In the genomic region with DNA sequence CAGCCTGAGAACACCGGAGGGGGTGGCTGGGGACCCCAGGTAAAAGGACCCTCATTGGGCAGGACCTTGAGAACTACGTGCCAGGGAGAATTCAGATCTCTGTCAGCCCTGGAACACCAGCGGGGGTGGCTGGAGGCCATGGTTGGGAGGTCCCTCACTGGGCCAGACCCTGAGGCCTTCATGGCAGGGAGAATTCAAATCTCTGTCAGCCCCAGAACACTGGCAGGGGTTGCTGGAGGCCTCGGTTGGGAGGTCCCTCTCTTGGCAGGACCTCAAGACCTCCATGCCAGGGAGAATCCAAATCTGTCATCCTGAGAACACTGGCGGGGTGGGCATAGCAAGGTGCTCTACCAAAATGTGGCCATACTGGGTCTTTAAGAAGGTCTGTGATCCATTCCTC, we compare ENCODE assay signal across 8 cellular contexts.
DNase-seq lines count a peak whose midpoint lies in the region; ATAC-seq and TF ChIP-seq lines count a peak whose summit lies in the region.
"Not testable (repeated sequence)": the region's sequence is repeated elsewhere in the genome, so short reads cannot be mapped to it uniquely, and the experiment has no call there.

No MANE protein-coding gene starts in this region.

- H3K27me3 Mint-ChIP-seq in activated CD8-positive, alpha-beta T cell treated with anti-CD3 and anti-CD28 coated beads, Interleukin-2, amount 10 ng/mL, durations not matched to agents 7 days and 5 days (ENCODE audit: low read depth); activated naive CD8-positive, alpha-beta T cell treated with anti-CD3 and anti-CD28 coated beads for 36 hours; natural killer cell treated with Interleukin-12 subunit alpha and Interleukin-12 subunit beta and Interleukin-15 and Interleukin-18, amount 100 ng/mL, for 72 hours: not testable (repeated sequence)

- H3K9me3 ChIP-seq in A673 (ENCODE audit: low read depth, low read length, poor library complexity, severe bottlenecking); OCI-LY7 (ENCODE audit: low read length); hepatocyte (ENCODE audit: low read depth): not testable (repeated sequence)

- TF ChIP-seq CTCF in A673 (conservative IDR thresholded peaks at IDR 0.05; ENCODE audit: low read depth, low read length); OCI-LY7 (conservative IDR thresholded peaks at IDR 0.05; ENCODE audit: low read length); hepatocyte (IDR thresholded peaks at IDR 0.05; ENCODE audit: poor library complexity): not testable (repeated sequence)

- H3K9me2 ChIP-seq in OCI-LY7 (ENCODE audit: insufficient read depth, low read length); hepatocyte (replicated peaks; ENCODE audit: insufficient read depth): not testable (repeated sequence)

- not testable (repeated sequence) for H3K4me1 Mint-ChIP-seq in activated CD8-positive, alpha-beta T cell treated with anti-CD3 and anti-CD28 coated beads, Interleukin-2, amount 10 ng/mL, durations not matched to agents 7 days and 5 days (ENCODE audit: low read depth); activated naive CD8-positive, alpha-beta T cell treated with anti-CD3 and anti-CD28 coated beads for 36 hours; natural killer cell treated with Interleukin-12 subunit alpha and Interleukin-12 subunit beta and Interleukin-15 and Interleukin-18, amount 100 ng/mL, for 72 hours (ENCODE audit: low read depth in 2 of 2); stimulated activated effector memory CD8-positive, alpha-beta T cell treated with anti-CD3 and anti-CD28 coated beads, Interleukin-12 subunit alpha, Interleukin-12 subunit beta, amount 100 ng/mL, for 72 hours

- H3K4me2 ChIP-seq in OCI-LY7 (ENCODE audit: low read length); hepatocyte: not testable (repeated sequence)

- H3K27ac Mint-ChIP-seq in activated CD8-positive, alpha-beta T cell treated with anti-CD3 and anti-CD28 coated beads, Interleukin-2, amount 10 ng/mL, durations not matched to agents 7 days and 5 days; activated naive CD8-positive, alpha-beta T cell treated with anti-CD3 and anti-CD28 coated beads for 36 hours; natural killer cell treated with Interleukin-12 subunit alpha and Interleukin-12 subunit beta and Interleukin-15 and Interleukin-18, amount 100 ng/mL, for 72 hours; stimulated activated effector memory CD8-positive, alpha-beta T cell treated with anti-CD3 and anti-CD28 coated beads, Interleukin-12 subunit alpha, Interleukin-12 subunit beta, amount 100 ng/mL, for 72 hours: not testable (repeated sequence)

- H3K4me3 Mint-ChIP-seq in activated CD8-positive, alpha-beta T cell treated with anti-CD3 and anti-CD28 coated beads, Interleukin-2, amount 10 ng/mL, durations not matched to agents 7 days and 5 days; activated naive CD8-positive, alpha-beta T cell treated with anti-CD3 and anti-CD28 coated beads for 36 hours; natural killer cell treated with Interleukin-12 subunit alpha and Interleukin-12 subunit beta and Interleukin-15 and Interleukin-18, amount 100 ng/mL, for 72 hours; stimulated activated effector memory CD8-positive, alpha-beta T cell treated with anti-CD3 and anti-CD28 coated beads, Interleukin-12 subunit alpha, Interleukin-12 subunit beta, amount 100 ng/mL, for 72 hours: not testable (repeated sequence)

- H3K36me3 ChIP-seq in A673 (ENCODE audit: insufficient read depth, low read length, poor library complexity, severe bottlenecking); OCI-LY7 (ENCODE audit: insufficient read depth, low read length); hepatocyte (replicated peaks; ENCODE audit: insufficient read depth, low read depth): not testable (repeated sequence)

- not testable (repeated sequence) for H2AFZ ChIP-seq in OCI-LY7 (ENCODE audit: low read length); hepatocyte

- not testable (repeated sequence) for H3K4me3 ChIP-seq in A673 (ENCODE audit: low read depth, low read length, poor library complexity, severe bottlenecking); OCI-LY7 (ENCODE audit: low read depth, low read length, poor library complexity, severe bottlenecking); hepatocyte

- peak; percentile 1 for DNase-seq in A673 (ENCODE audit: low spot score)
- DNase-seq in OCI-LY7 (ENCODE audit: low spot score) = peak; percentile 2
- DNase-seq in activated CD8-positive, alpha-beta T cell treated with anti-CD3 and anti-CD28 coated beads, Interleukin-2, amount 10 ng/mL, durations not matched to agents 7 days and 5 days = peak; percentile 18
- peak; percentile 2 for DNase-seq in activated naive CD8-positive, alpha-beta T cell treated with anti-CD3 and anti-CD28 coated beads for 36 hours
- DNase-seq in ecto neural progenitor cell (ENCODE audit: low spot score) = peak; percentile 41
- DNase-seq in hepatocyte (ENCODE audit: low spot score) = peak; percentile 6
- peak; percentile 60 for DNase-seq in natural killer cell treated with Interleukin-12 subunit alpha and Interleukin-12 subunit beta and Interleukin-15 and Interleukin-18, amount 100 ng/mL, for 72 hours (ENCODE audit: low spot score)
- peak; percentile 3 to 50 for DNase-seq in stimulated activated effector memory CD8-positive, alpha-beta T cell treated with anti-CD3 and anti-CD28 coated beads, Interleukin-12 subunit alpha, Interleukin-12 subunit beta, amount 100 ng/mL, for 72 hours (ENCODE audit: low spot score in 2 of 2)

- not testable (repeated sequence) for BruUV-seq in A673 (replicated peaks; lab: Mats Ljungman, UMichigan); OCI-LY7 (replicated peaks; lab: Mats Ljungman, UMichigan)

- H3K27ac ChIP-seq in A673 (ENCODE audit: low read depth, low read length, poor library complexity, severe bottlenecking); OCI-LY7 (ENCODE audit: low read depth, low read length, poor library complexity, severe bottlenecking); hepatocyte: not testable (repeated sequence)

- POLR2A ChIA-PET in A673 (lab: Charles Lee; ENCODE audit: low non-redundant PET); OCI-LY7 (lab: Charles Lee); activated CD8-positive, alpha-beta T cell treated with anti-CD3 and anti-CD28 coated beads, Interleukin-2, amount 10 ng/mL, durations not matched to agents 7 days and 5 days (lab: Charles Lee): not testable (repeated sequence)

- H3K9me3 Mint-ChIP-seq in activated CD8-positive, alpha-beta T cell treated with anti-CD3 and anti-CD28 coated beads, Interleukin-2, amount 10 ng/mL, durations not matched to agents 7 days and 5 days (ENCODE audit: insufficient read depth); activated naive CD8-positive, alpha-beta T cell treated with anti-CD3 and anti-CD28 coated beads for 36 hours; natural killer cell treated with Interleukin-12 subunit alpha and Interleukin-12 subunit beta and Interleukin-15 and Interleukin-18, amount 100 ng/mL, for 72 hours; stimulated activated effector memory CD8-positive, alpha-beta T cell treated with anti-CD3 and anti-CD28 coated beads, Interleukin-12 subunit alpha, Interleukin-12 subunit beta, amount 100 ng/mL, for 72 hours: not testable (repeated sequence)

- H3K4me1 ChIP-seq in A673 (ENCODE audit: insufficient read depth, low read length, poor library complexity, severe bottlenecking); OCI-LY7 (ENCODE audit: insufficient read depth, low read length, poor library complexity, severe bottlenecking); hepatocyte (ENCODE audit: insufficient read depth): not testable (repeated sequence)

- 97% methylated on average over 5 of the region's 5 CpGs for WGBS in hepatocyte (ENCODE audit: low lambda C conversion rate, missing lambda C conversion rate)

- not testable (repeated sequence) for H3K27me3 ChIP-seq in A673 (replicated peaks; ENCODE audit: insufficient read depth, low read depth, low read length, poor library complexity); hepatocyte

- H3K79me2 ChIP-seq in OCI-LY7 (ENCODE audit: insufficient read depth, low read depth, low read length); hepatocyte: not testable (repeated sequence)

- not testable (repeated sequence) for ATAC-seq in activated CD8-positive, alpha-beta T cell treated with anti-CD3 and anti-CD28 coated beads, Interleukin-2, amount 10 ng/mL, durations not matched to agents 7 days and 5 days; natural killer cell treated with Interleukin-12 subunit alpha and Interleukin-12 subunit beta and Interleukin-15 and Interleukin-18, amount 100 ng/mL, for 72 hours; stimulated activated effector memory CD8-positive, alpha-beta T cell treated with anti-CD3 and anti-CD28 coated beads, Interleukin-12 subunit alpha, Interleukin-12 subunit beta, amount 100 ng/mL, for 72 hours

- CTCF ChIA-PET in A673 (lab: Charles Lee); OCI-LY7 (lab: Charles Lee; ENCODE audit: unreplicated experiment); activated CD8-positive, alpha-beta T cell treated with anti-CD3 and anti-CD28 coated beads, Interleukin-2, amount 10 ng/mL, durations not matched to agents 7 days and 5 days (lab: Charles Lee): not testable (repeated sequence)

- intact Hi-C loops in A673 (cut with micrococcal nuclease; ENCODE audit: unreplicated experiment); OCI-LY7 (cut with micrococcal nuclease; ENCODE audit: unreplicated experiment): not testable (repeated sequence)

- not testable (repeated sequence) for H3K36me3 Mint-ChIP-seq in activated CD8-positive, alpha-beta T cell treated with anti-CD3 and anti-CD28 coated beads, Interleukin-2, amount 10 ng/mL, durations not matched to agents 7 days and 5 days (ENCODE audit: low read depth); activated naive CD8-positive, alpha-beta T cell treated with anti-CD3 and anti-CD28 coated beads for 36 hours; natural killer cell treated with Interleukin-12 subunit alpha and Interleukin-12 subunit beta and Interleukin-15 and Interleukin-18, amount 100 ng/mL, for 72 hours; stimulated activated effector memory CD8-positive, alpha-beta T cell treated with anti-CD3 and anti-CD28 coated beads, Interleukin-12 subunit alpha, Interleukin-12 subunit beta, amount 100 ng/mL, for 72 hours

- H4K20me1 ChIP-seq in OCI-LY7 (ENCODE audit: insufficient read depth, low read length); hepatocyte (ENCODE audit: insufficient read depth, poor library complexity, severe bottlenecking): not testable (repeated sequence)

Comparison
In these comparisons a context has a peak if more than half of its experiments do, and no peak if none do; other contexts are left out.
1. DNase-seq: peak in every context shown above with its lines; median percentile 60 in natural killer cell treated with Interleukin-12 subunit alpha and Interleukin-12 subunit beta and Interleukin-15 and Interleukin-18, amount 100 ng/mL, for 72 hours; 41 in ecto neural progenitor cell; 26 in stimulated activated effector memory CD8-positive, alpha-beta T cell treated with anti-CD3 and anti-CD28 coated beads, Interleukin-12 subunit alpha, Interleukin-12 subunit beta, amount 100 ng/mL, for 72 hours; 18 in activated CD8-positive, alpha-beta T cell treated with anti-CD3 and anti-CD28 coated beads, Interleukin-2, amount 10 ng/mL, durations not matched to agents 7 days and 5 days; 6 in hepatocyte; 2 in OCI-LY7; 2 in activated naive CD8-positive, alpha-beta T cell treated with anti-CD3 and anti-CD28 coated beads for 36 hours; 1 in A673.